23 cellular contexts compared by ENCODE assay signal in genomic region chr20:61451953-61452352, GRCh38.
"Had no signal": no experiment of that assay in that cellular context is flagged by ENCODE, and none has a peak within 500 bp of the region (broad histone marks: within the 10 kb centered on the region; RNA-seq: fewer than 3 reads in every experiment).

No MANE protein-coding gene starts in this region.

- H3K27me3 ChIP-seq: gastrocnemius medialis, neutrophil, right atrium auricular region, uterus had no signal

- H3K4me1 ChIP-seq: gastrocnemius medialis, parathyroid adenoma, prostate gland, right atrium auricular region, suprapubic skin, transverse colon, upper lobe of right lung, uterus had no signal

- H3K4me1 Mint-ChIP-seq: naive thymus-derived CD8-positive, alpha-beta T cell; stimulated activated naive CD8-positive, alpha-beta T cell treated with anti-CD3 and anti-CD28 coated beads, Interleukin-15, amount 100 ng/mL, for 72 hours had no signal

- H3K27ac Mint-ChIP-seq: naive thymus-derived CD8-positive, alpha-beta T cell; nephron progenitor cell; stimulated activated naive CD8-positive, alpha-beta T cell treated with anti-CD3 and anti-CD28 coated beads, Interleukin-15, amount 100 ng/mL, for 72 hours had no signal

- H3K9me3 Mint-ChIP-seq: nephron progenitor cell had no signal

- DNase-seq: cortex of kidney; effector CD4-positive, alpha-beta T cell; foreskin fibroblast; gastrocnemius medialis; kidney; mesendoderm; naive thymus-derived CD8-positive, alpha-beta T cell; nephron progenitor cell; stimulated activated CD4-positive, alpha-beta T cell treated with anti-CD3 and anti-CD28 coated beads, Interleukin-12 subunit alpha, Interleukin-12 subunit beta, amount 100 ng/mL, for 4 hours; stimulated activated CD4-positive, alpha-beta T cell treated with anti-CD3 and anti-CD28 coated beads, Interleukin-1b, Interleukin-23, amount 100 ng/mL, for 48 hours; stimulated activated CD4-positive, alpha-beta T cell treated with anti-CD3 and anti-CD28 coated beads, Interleukin-4, amount 100 ng/mL, for 1 hour; stimulated activated CD8-positive, alpha-beta memory T cell treated with anti-CD3 and anti-CD28 coated beads, Interleukin-4, amount 100 ng/mL, for 48 hours; stimulated activated naive CD4-positive, alpha-beta T cell; stimulated activated naive CD8-positive, alpha-beta T cell treated with anti-CD3 and anti-CD28 coated beads, Interleukin-15, amount 100 ng/mL, for 72 hours; transverse colon; upper lobe of right lung; uterus had no signal

- H3K36me3 ChIP-seq: gastrocnemius medialis, neutrophil, prostate gland, right atrium auricular region, suprapubic skin, transverse colon, upper lobe of right lung, uterus had no signal

- H3K27ac ChIP-seq: gastrocnemius medialis, neutrophil, parathyroid adenoma, prostate gland, right atrium auricular region, suprapubic skin, transverse colon, upper lobe of right lung, uterus had no signal

- H3K4me3 ChIP-seq: gastrocnemius medialis, prostate gland, right atrium auricular region, smooth muscle cell, suprapubic skin, transverse colon, upper lobe of right lung, uterus had no signal

- H3K9ac ChIP-seq: parathyroid adenoma had no signal

- H3K9me3 ChIP-seq: gastrocnemius medialis, neutrophil, prostate gland, right atrium auricular region, suprapubic skin, transverse colon, upper lobe of right lung, uterus had no signal

- H3K27me3 Mint-ChIP-seq: stimulated activated naive CD8-positive, alpha-beta T cell treated with anti-CD3 and anti-CD28 coated beads, Interleukin-15, amount 100 ng/mL, for 72 hours had no signal

- H3K4me3 Mint-ChIP-seq: naive thymus-derived CD8-positive, alpha-beta T cell; nephron progenitor cell; stimulated activated naive CD8-positive, alpha-beta T cell treated with anti-CD3 and anti-CD28 coated beads, Interleukin-15, amount 100 ng/mL, for 72 hours had no signal
